ENCODE assay signal across 17 cellular contexts in the genomic region with DNA sequence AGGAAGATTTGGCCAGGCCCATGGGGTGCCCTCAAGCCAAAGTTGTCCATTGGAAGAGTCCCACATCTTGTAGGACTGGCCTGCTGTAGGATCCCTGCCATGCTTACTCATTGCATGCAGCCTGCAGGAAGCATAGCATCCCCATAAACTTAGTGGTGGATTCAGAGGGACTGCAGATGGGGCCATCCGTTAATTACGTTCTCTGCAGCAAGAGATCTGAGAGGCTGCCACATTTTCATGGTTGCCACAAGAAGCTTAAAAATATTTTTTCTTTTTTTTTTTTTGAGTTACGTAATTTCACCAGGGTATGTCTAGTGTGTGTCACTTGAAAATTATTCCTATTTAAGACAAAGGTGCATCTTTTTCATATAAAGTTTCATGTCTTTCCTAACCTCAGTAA.
A peak's percentile ranks its signal among the peaks of the same experiment; 100 is the strongest.
DNase-seq lines count a peak whose midpoint lies in the region; TF ChIP-seq lines count a peak whose summit lies in the region.
"Had no signal": no experiment of that assay in that cellular context is flagged by ENCODE, and none has a peak within 500 bp of the region (broad histone marks: within the 10 kb centered on the region; RNA-seq: fewer than 3 reads in every experiment).

No MANE protein-coding gene starts in this region.

- H3K4me2 ChIP-seq in PC-9 = no peak overlapping the region
- H3K4me2 ChIP-seq: GM23338 had no signal

- H3K27me3 Mint-ChIP-seq in chondrocyte (ENCODE audit: low read depth) = no peaks in the 10 kb centered on the region

- H3K9me3 ChIP-seq in PC-9 (ENCODE audit: insufficient read depth, low read depth) = no peaks in the 10 kb centered on the region
- no peaks in the 10 kb centered on the region for H3K9me3 ChIP-seq in A673 (ENCODE audit: low read depth, low read length, poor library complexity, severe bottlenecking)
- H3K9me3 ChIP-seq: BE2C, Caco-2 had no signal

- no peaks in the 10 kb centered on the region for H3K79me2 ChIP-seq in PC-9 (ENCODE audit: low read depth)

- H3F3A ChIP-seq in PC-9 (ENCODE audit: insufficient read depth, low read depth) = no peaks in the 10 kb centered on the region

- H3K36me3 Mint-ChIP-seq in chondrocyte (ENCODE audit: low read depth) = no peaks in the 10 kb centered on the region
- H3K36me3 Mint-ChIP-seq: IgD-negative memory B cell had no signal

- H3K4me1 Mint-ChIP-seq in chondrocyte (ENCODE audit: low read depth) = peaks cover 10% of the 10 kb centered on the region
- H3K4me1 Mint-ChIP-seq: GM23338, IgD-negative memory B cell had no signal

- CTCF ChIA-PET in BJ (lab: Yijun Ruan, JAX) = no interaction called here
- CTCF ChIA-PET in PC-9 (lab: Charles Lee) = no interaction called here
- CTCF ChIA-PET in A673 (lab: Charles Lee) = no interaction called here

- no peak overlapping the region for H3K4me3 Mint-ChIP-seq in chondrocyte (ENCODE audit: unreplicated experiment)
- H3K4me3 Mint-ChIP-seq: CD4-positive, alpha-beta T cell; GM23338; IgD-negative memory B cell had no signal

- no peak overlapping the region for H2AFZ ChIP-seq in PC-9
- H2AFZ ChIP-seq: GM23338 had no signal

- no peaks in the 10 kb centered on the region for H3K9me2 ChIP-seq in PC-9 (ENCODE audit: insufficient read depth)

- DNase-seq in BJ (ENCODE audit: low read depth) = peak; percentile 51
- peak; percentile 63 for DNase-seq in GM04504 (ENCODE audit: low read depth)
- peak; percentile 45 for DNase-seq in fibroblast of gingiva (ENCODE audit: low read depth)
- DNase-seq in amniotic stem cell (lab: John Stamatoyannopoulos, UW) = no peak
- no peak for DNase-seq in PC-9
- DNase-seq in A673 (ENCODE audit: low spot score) = no peak
- DNase-seq in chondrocyte (ENCODE audit: low spot score) = no peak
- DNase-seq: BE2C; Caco-2; CD4-positive, alpha-beta T cell; DMS79 treated with DMSO at 0.1 percent for 48 hours; HCEC 1CT; Karpas-422; KBM-7 had no signal

- H3K9me3 Mint-ChIP-seq in chondrocyte (ENCODE audit: low read depth) = no peaks in the 10 kb centered on the region
- H3K9me3 Mint-ChIP-seq: CD4-positive, alpha-beta T cell; GM23338 had no signal

- no peaks in the 10 kb centered on the region for H3K27me3 ChIP-seq in BJ (ENCODE audit: control insufficient read depth, insufficient read depth, low read length)
- no peaks in the 10 kb centered on the region for H3K27me3 ChIP-seq in PC-9 (ENCODE audit: insufficient read depth, low read depth)
- peaks cover 3% of the 10 kb centered on the region for H3K27me3 ChIP-seq in A673 (replicated peaks; ENCODE audit: insufficient read depth, low read depth, low read length, poor library complexity)
- H3K27me3 ChIP-seq: BE2C had no signal

- intact Hi-C loops in PC-9 (cut with micrococcal nuclease; ENCODE audit: unreplicated experiment) = no loop called here
- intact Hi-C loops in A673 (cut with micrococcal nuclease; ENCODE audit: unreplicated experiment) = no loop called here

- H3K27ac Mint-ChIP-seq in chondrocyte (ENCODE audit: unreplicated experiment) = no peak overlapping the region
- H3K27ac Mint-ChIP-seq: CD4-positive, alpha-beta T cell; GM23338; IgD-negative memory B cell had no signal

- TF ChIP-seq CTCF in BJ (IDR thresholded peaks at IDR 0.05; ENCODE audit: insufficient read depth, low read depth, low read length) (no peak), PC-9 (conservative IDR thresholded peaks at IDR 0.05) (no peak), A673 (conservative IDR thresholded peaks at IDR 0.05; ENCODE audit: low read depth, low read length) (no peak), chondrocyte (IDR thresholded peaks at IDR 0.05) (no peak)

- H3K27ac ChIP-seq in PC-9 = no peak overlapping the region
- H3K27ac ChIP-seq in A673 (ENCODE audit: low read depth, low read length, poor library complexity, severe bottlenecking) = no peak overlapping the region
- H3K27ac ChIP-seq: C4-2B had no signal

- BruUV-seq in PC-9 (replicated peaks; lab: Mats Ljungman, UMichigan) (no TSS peak), A673 (replicated peaks; lab: Mats Ljungman, UMichigan) (no TSS peak)

- POLR2A ChIA-PET in BJ (lab: Charles Lee) = interaction anchor here (0.6 kb wide), 1 partner anchor 384 kb away, joined by 3 read pairs; no protein-coding TSS in a partner anchor
- POLR2A ChIA-PET in PC-9 (lab: Charles Lee; ENCODE audit: unreplicated experiment) = no interaction called here
- POLR2A ChIA-PET in A673 (lab: Charles Lee; ENCODE audit: low non-redundant PET) = no interaction called here

- H3K4me1 ChIP-seq in PC-9 (replicated peaks; ENCODE audit: insufficient read depth) (peaks cover 18% of the 10 kb centered on the region), A673 (ENCODE audit: insufficient read depth, low read length, poor library complexity, severe bottlenecking) (no peaks in the 10 kb centered on the region)
- H3K4me1 ChIP-seq: BE2C, Caco-2 had no signal

- H4K20me1 ChIP-seq in PC-9 (ENCODE audit: insufficient read depth) = no peaks in the 10 kb centered on the region

- H3K36me3 ChIP-seq in BJ (ENCODE audit: control insufficient read depth, insufficient read depth, low read length) (no peaks in the 10 kb centered on the region), PC-9 (ENCODE audit: low read depth) (no peaks in the 10 kb centered on the region), A673 (ENCODE audit: insufficient read depth, low read length, poor library complexity, severe bottlenecking) (no peaks in the 10 kb centered on the region)
- H3K36me3 ChIP-seq: BE2C had no signal

- H3K4me3 ChIP-seq in BJ (ENCODE audit: low read depth, low read length) (no peak overlapping the region), PC-9 (no peak overlapping the region), A673 (ENCODE audit: low read depth, low read length, poor library complexity, severe bottlenecking) (no peak overlapping the region)
- H3K4me3 ChIP-seq: GM23338 had no signal

Comparison
In these comparisons a context has a peak if more than half of its experiments do, and no peak if none do; other contexts are left out.
1. DNase-seq: peak in BJ (single experiment), GM04504 (single experiment) and fibroblast of gingiva (single experiment); none in amniotic stem cell (single experiment), PC-9 (0 of 2), A673 (single experiment) and chondrocyte (single experiment).